ENCODE assay signal across 22 cellular contexts in genomic region chr2:205872716-205873115, GRCh38.
"Had no signal": no experiment of that assay in that cellular context is flagged by ENCODE, and none has a peak within 500 bp of the region (broad histone marks: within the 10 kb centered on the region; RNA-seq: fewer than 3 reads in every experiment).

No MANE protein-coding gene starts in this region.

- H3K36me3 ChIP-seq: ascending aorta had no signal

- ATAC-seq: activated CD4-positive, CD25-positive, alpha-beta regulatory T cell treated with anti-CD3 and anti-CD28 coated beads, Interleukin-2, amount 50 U/mL, for 24 hours; activated CD8-positive, alpha-beta T cell treated with anti-CD3 and anti-CD28 coated beads, Interleukin-2, amount 10 ng/mL, durations not matched to agents 7 days and 5 days; body of pancreas had no signal

- H3K4me1 ChIP-seq: ascending aorta, body of pancreas had no signal

- H3K27ac ChIP-seq: ascending aorta, body of pancreas, PC-9 had no signal

- DNase-seq: activated CD4-positive, alpha-beta T cell treated with anti-CD3 and anti-CD28 coated beads for 4 hours; activated CD8-positive, alpha-beta memory T cell treated with anti-CD3 and anti-CD28 coated beads, Interleukin-2, amount 50 U/mL, for 48 hours; activated CD8-positive, alpha-beta T cell treated with anti-CD3 and anti-CD28 coated beads, Interleukin-2, amount 10 ng/mL, durations not matched to agents 7 days and 5 days; activated naive CD4-positive, alpha-beta T cell treated with anti-CD3 and anti-CD28 coated beads, Interleukin-2, amount 50 U/mL, for 16 hours; activated naive CD8-positive, alpha-beta T cell treated with anti-CD3 and anti-CD28 coated beads, Interleukin-2, amount 10 ng/mL, durations not matched to agents 7 days and 5 days; activated T-cell treated with anti-CD3 and anti-CD28 coated beads, Interleukin-2, amount 50 U/mL, for 1 hour; amniotic stem cell; body of pancreas; central memory CD4-positive, alpha-beta T cell; IMR-90; Kasumi-1; KBM-7; NCI-H1105 treated with DMSO at 0.1 percent for 48 hours; NCI-H1436 treated with DMSO at 0.1 percent for 48 hours; NCI-H187 treated with DMSO at 0.1 percent for 48 hours; NCI-H2081 treated with DMSO at 0.1 percent for 48 hours; NCI-H526 treated with DMSO at 0.1 percent for 48 hours; PC-9; SIG-M5; T-helper 1 cell had no signal

- H3K9me3 ChIP-seq: ascending aorta, body of pancreas had no signal

- H3K27me3 ChIP-seq: ascending aorta, body of pancreas had no signal

- H3K4me3 ChIP-seq: ascending aorta, body of pancreas, PC-9 had no signal
